Comparison of ENCODE assay signal across 21 cellular contexts in genomic region chrX:26999634-27000033, GRCh38.
DNase-seq lines count a peak whose midpoint lies in the region; ATAC-seq, FAIRE-seq and TF ChIP-seq lines count a peak whose summit lies in the region.
"Had no signal": no experiment of that assay in that cellular context is flagged by ENCODE, and none has a peak within 500 bp of the region (broad histone marks: within the 10 kb centered on the region; RNA-seq: fewer than 3 reads in every experiment).

No MANE protein-coding gene starts in this region.

- intact Hi-C loops in HepG2 (cut with micrococcal nuclease; ENCODE audit: unreplicated experiment), result no loop called here
- intact Hi-C loops in right lobe of liver (cut with DNase I), result no loop called here
- intact Hi-C loops in pancreas (cut with DNase I), result no loop called here

- POLR2A ChIA-PET in HepG2 (lab: Yijun Ruan, JAX), result no interaction called here

- TF ChIP-seq RAD21 in HepG2 (CRISPR knock-in tag; IDR thresholded peaks at IDR 0.05), result no peak

- no peaks in the 10 kb centered on the region for H4K20me1 ChIP-seq in HepG2 (ENCODE audit: insufficient read depth, low read length)
- no peaks in the 10 kb centered on the region for H4K20me1 ChIP-seq in astrocyte (ENCODE audit: insufficient read depth, low read length)
- H4K20me1 ChIP-seq: BLaER1 had no signal

- no peak overlapping the region for H3K4me3 Mint-ChIP-seq in astrocyte (ENCODE audit: unreplicated experiment)
- no peak overlapping the region for H3K4me3 Mint-ChIP-seq in stimulated activated effector memory CD8-positive, alpha-beta T cell treated with anti-CD3 and anti-CD28 coated beads, Interleukin-12 subunit alpha, Interleukin-12 subunit beta, amount 100 ng/mL, for 72 hours
- no peak overlapping the region for H3K4me3 Mint-ChIP-seq in natural killer cell treated with Interleukin-12 subunit alpha and Interleukin-12 subunit beta and Interleukin-15 and Interleukin-18, amount 100 ng/mL, for 72 hours
- H3K4me3 Mint-ChIP-seq: CD4-positive, alpha-beta T cell; CD8-positive, alpha-beta T cell had no signal

- peaks cover 2% of the 10 kb centered on the region for H3K27me3 Mint-ChIP-seq in astrocyte (ENCODE audit: low read depth, unreplicated experiment)
- H3K27me3 Mint-ChIP-seq in natural killer cell treated with Interleukin-12 subunit alpha and Interleukin-12 subunit beta and Interleukin-15 and Interleukin-18, amount 100 ng/mL, for 72 hours, result no peaks in the 10 kb centered on the region
- H3K27me3 Mint-ChIP-seq: CD4-positive, alpha-beta T cell had no signal

- no peaks in the 10 kb centered on the region for H3K9me3 ChIP-seq in HepG2 (ENCODE audit: low read length)
- no peaks in the 10 kb centered on the region for H3K9me3 ChIP-seq in right lobe of liver
- no peaks in the 10 kb centered on the region for H3K9me3 ChIP-seq in astrocyte (ENCODE audit: insufficient read depth, low read depth, low read length)
- H3K9me3 ChIP-seq in pancreas, result no peaks in the 10 kb centered on the region
- H3K9me3 ChIP-seq: BE2C, BLaER1, Caco-2 had no signal

- no peaks in the 10 kb centered on the region for H3K27me3 ChIP-seq in HepG2 (ENCODE audit: control insufficient read depth in 1 of 2, insufficient read depth in 2 of 2, low read length in 2 of 2)
- no peaks in the 10 kb centered on the region for H3K27me3 ChIP-seq in right lobe of liver
- H3K27me3 ChIP-seq in astrocyte (ENCODE audit: insufficient read depth, low read length), result no peaks in the 10 kb centered on the region
- H3K27me3 ChIP-seq in pancreas, result peaks cover 0 to 6% (median 0%) of the 10 kb centered on the region in 4 donors
- H3K27me3 ChIP-seq: BE2C had no signal

- H3K4me3 ChIP-seq in HepG2 (replicated peaks in 1 of 3; ENCODE audit: insufficient read depth in 1 of 3, low read depth in 2 of 3, low read length in 3 of 3) (no peak overlapping the region), right lobe of liver (no peak overlapping the region), astrocyte (ENCODE audit: insufficient read depth, low read depth, low read length) (no peak overlapping the region), pancreas (no peak overlapping the region)
- H3K4me3 ChIP-seq: BLaER1 had no signal

- WGBS in HepG2 (ENCODE audit: low lambda C conversion rate), result 0% methylated on average over 1 of the region's 1 CpG
- 35% methylated on average over 1 of the region's 1 CpG for WGBS in right lobe of liver (ENCODE audit: insufficient coverage, low coverage, low lambda C conversion rate, missing lambda C conversion rate)
- WGBS in pancreas, 2 donors, result 64 to 66% methylated on average over 1 of the region's 1 CpG

- H3K9ac ChIP-seq in HepG2 (ENCODE audit: insufficient read depth, low read depth, low read length), result no peak overlapping the region
- H3K9ac ChIP-seq in astrocyte (ENCODE audit: low read length), result no peak overlapping the region
- H3K9ac ChIP-seq: BLaER1 had no signal

- no peaks in the 10 kb centered on the region for H3K9me3 Mint-ChIP-seq in astrocyte (ENCODE audit: unreplicated experiment)
- H3K9me3 Mint-ChIP-seq in stimulated activated effector memory CD8-positive, alpha-beta T cell treated with anti-CD3 and anti-CD28 coated beads, Interleukin-12 subunit alpha, Interleukin-12 subunit beta, amount 100 ng/mL, for 72 hours, result peaks cover 8% of the 10 kb centered on the region
- peaks cover 13% of the 10 kb centered on the region for H3K9me3 Mint-ChIP-seq in natural killer cell treated with Interleukin-12 subunit alpha and Interleukin-12 subunit beta and Interleukin-15 and Interleukin-18, amount 100 ng/mL, for 72 hours
- H3K9me3 Mint-ChIP-seq: CD4-positive, alpha-beta T cell had no signal

- ATAC-seq in HepG2, result no peak
- ATAC-seq in right lobe of liver, result no peak
- no peak for ATAC-seq in pancreas
- ATAC-seq in stimulated activated effector memory CD8-positive, alpha-beta T cell treated with anti-CD3 and anti-CD28 coated beads, Interleukin-12 subunit alpha, Interleukin-12 subunit beta, amount 100 ng/mL, for 72 hours, result no peak
- no peak for ATAC-seq in natural killer cell treated with Interleukin-12 subunit alpha and Interleukin-12 subunit beta and Interleukin-15 and Interleukin-18, amount 100 ng/mL, for 72 hours
- ATAC-seq: CD8-positive, alpha-beta T cell had no signal

- DNase-seq in HepG2 (ENCODE audit: low spot score) (no peak), right lobe of liver (no peak), astrocyte (ENCODE audit: low read depth) (no peak), pancreas (no peak)
- no peak for DNase-seq in stimulated activated effector memory CD8-positive, alpha-beta T cell treated with anti-CD3 and anti-CD28 coated beads, Interleukin-12 subunit alpha, Interleukin-12 subunit beta, amount 100 ng/mL, for 72 hours (ENCODE audit: low spot score in 2 of 2)
- no peak for DNase-seq in natural killer cell treated with Interleukin-12 subunit alpha and Interleukin-12 subunit beta and Interleukin-15 and Interleukin-18, amount 100 ng/mL, for 72 hours (ENCODE audit: low spot score)
- DNase-seq in stimulated activated naive CD4-positive, alpha-beta T cell treated with Interleukin-2 at 50 U/mL for 16 hours (lab: John Stamatoyannopoulos, UW), result no peak
- DNase-seq: ACHN; BE2C; Caco-2; Calu3; CD4-positive, alpha-beta T cell; CD8-positive, alpha-beta T cell; DMS79 treated with DMSO at 0.1 percent for 48 hours; GF-D8 had no signal

- H3K27ac ChIP-seq in HepG2 (ENCODE audit: extremely low read length, insufficient read depth, low read length), result no peak overlapping the region
- no peak overlapping the region for H3K27ac ChIP-seq in right lobe of liver
- H3K27ac ChIP-seq in astrocyte (ENCODE audit: low read depth, low read length), result no peak overlapping the region
- H3K27ac ChIP-seq in pancreas, result no peak overlapping the region
- H3K27ac ChIP-seq: 22Rv1, BLaER1, C4-2B had no signal

- TF ChIP-seq EP300 in HepG2 (IDR thresholded peaks at IDR 0.05; ENCODE audit: low read depth in 2 of 2, low read length in 2 of 2) (no peak), HepG2 (CRISPR knock-in tag; IDR thresholded peaks at IDR 0.05; ENCODE audit: borderline replicate concordance) (no peak)

- H3K36me3 ChIP-seq in HepG2 (replicated peaks in 1 of 2; ENCODE audit: control insufficient read depth in 1 of 2, insufficient read depth in 2 of 2, low read length in 2 of 2), result no peaks in the 10 kb centered on the region
- no peaks in the 10 kb centered on the region for H3K36me3 ChIP-seq in right lobe of liver
- H3K36me3 ChIP-seq in astrocyte (ENCODE audit: insufficient read depth, low read length), result no peaks in the 10 kb centered on the region
- H3K36me3 ChIP-seq in pancreas, result no peaks in the 10 kb centered on the region
- H3K36me3 ChIP-seq: BE2C, BLaER1 had no signal

- H3K4me1 Mint-ChIP-seq in astrocyte (ENCODE audit: low read depth, unreplicated experiment), result no peaks in the 10 kb centered on the region
- no peaks in the 10 kb centered on the region for H3K4me1 Mint-ChIP-seq in stimulated activated effector memory CD8-positive, alpha-beta T cell treated with anti-CD3 and anti-CD28 coated beads, Interleukin-12 subunit alpha, Interleukin-12 subunit beta, amount 100 ng/mL, for 72 hours
- H3K4me1 Mint-ChIP-seq in natural killer cell treated with Interleukin-12 subunit alpha and Interleukin-12 subunit beta and Interleukin-15 and Interleukin-18, amount 100 ng/mL, for 72 hours (ENCODE audit: low read depth in 2 of 2), result no peaks in the 10 kb centered on the region

- H3K4me1 ChIP-seq in HepG2 (ENCODE audit: insufficient read depth, low read length), result no peaks in the 10 kb centered on the region
- H3K4me1 ChIP-seq in right lobe of liver, result no peaks in the 10 kb centered on the region
- H3K4me1 ChIP-seq in astrocyte (ENCODE audit: insufficient read depth, low read length), result no peaks in the 10 kb centered on the region
- H3K4me1 ChIP-seq in pancreas, result no peaks in the 10 kb centered on the region
- H3K4me1 ChIP-seq: BE2C, BLaER1, Caco-2 had no signal

- no peak overlapping the region for H3K27ac Mint-ChIP-seq in astrocyte (ENCODE audit: unreplicated experiment)
- no peak overlapping the region for H3K27ac Mint-ChIP-seq in stimulated activated effector memory CD8-positive, alpha-beta T cell treated with anti-CD3 and anti-CD28 coated beads, Interleukin-12 subunit alpha, Interleukin-12 subunit beta, amount 100 ng/mL, for 72 hours
- no peak overlapping the region for H3K27ac Mint-ChIP-seq in natural killer cell treated with Interleukin-12 subunit alpha and Interleukin-12 subunit beta and Interleukin-15 and Interleukin-18, amount 100 ng/mL, for 72 hours
- H3K27ac Mint-ChIP-seq: CD4-positive, alpha-beta T cell; CD8-positive, alpha-beta T cell had no signal

- FAIRE-seq in HepG2 (lab: Jason Lieb, UNC) (no peak), astrocyte (lab: Jason Lieb, UNC) (peak; percentile 79), pancreas (lab: Jason Lieb, UNC) (peak; percentile 29)
- FAIRE-seq: D721Med, GM12891, GM19239 had no signal

- no peaks in the 10 kb centered on the region for H3K36me3 Mint-ChIP-seq in astrocyte (ENCODE audit: low read depth, unreplicated experiment)
- H3K36me3 Mint-ChIP-seq in stimulated activated effector memory CD8-positive, alpha-beta T cell treated with anti-CD3 and anti-CD28 coated beads, Interleukin-12 subunit alpha, Interleukin-12 subunit beta, amount 100 ng/mL, for 72 hours, result no peaks in the 10 kb centered on the region
- no peaks in the 10 kb centered on the region for H3K36me3 Mint-ChIP-seq in natural killer cell treated with Interleukin-12 subunit alpha and Interleukin-12 subunit beta and Interleukin-15 and Interleukin-18, amount 100 ng/mL, for 72 hours
- H3K36me3 Mint-ChIP-seq: CD8-positive, alpha-beta T cell had no signal

- H3K79me2 ChIP-seq in HepG2 (ENCODE audit: insufficient read depth, low read length), result no peaks in the 10 kb centered on the region
- no peaks in the 10 kb centered on the region for H3K79me2 ChIP-seq in astrocyte (ENCODE audit: insufficient read depth, low read length)

- in situ Hi-C loops in HepG2 (cut with HindIII; ENCODE audit: extremely low pct_ligation_motif_present, low pct_unique_long_range_greater_than_20kb), result no loop called here

- no TSS peak for BruUV-seq in HepG2 (replicated peaks; lab: Mats Ljungman, UMichigan)

- H2AFZ ChIP-seq in HepG2 (ENCODE audit: low read length), result no peak overlapping the region
- H2AFZ ChIP-seq in astrocyte (ENCODE audit: low read depth, low read length), result no peak overlapping the region

- TF ChIP-seq CTCF in HepG2 (CRISPR knock-in tag; IDR thresholded peaks at IDR 0.05) (no peak), right lobe of liver (IDR thresholded peaks at IDR 0.05) (no peak), astrocyte (IDR thresholded peaks at IDR 0.05; ENCODE audit: insufficient read depth, low read depth, low read length) (no peak), pancreas (IDR thresholded peaks at IDR 0.05) (no peak)

- CTCF ChIA-PET in HepG2 (lab: Yijun Ruan, JAX; ENCODE audit: low intra/inter-chr PET ratio, low total read pairs), result no interaction called here

- TF ChIP-seq POLR2A in HepG2 (IDR thresholded peaks at IDR 0.05; ENCODE audit: insufficient read depth in 1 of 2, low read depth in 2 of 2, low read length in 2 of 2), result no peak
- TF ChIP-seq POLR2A in right lobe of liver (IDR thresholded peaks at IDR 0.05), result no peak

- H3K4me2 ChIP-seq in HepG2 (ENCODE audit: low read depth, low read length), result no peak overlapping the region
- H3K4me2 ChIP-seq in astrocyte (ENCODE audit: low read length), result no peak overlapping the region
- H3K4me2 ChIP-seq: BLaER1 had no signal

TF ChIP-seq in HepG2, 621 proteins besides CTCF, POLR2A, EP300 and RAD21 (continues in another document):
- no peak for TF ChIP-seq NFYB (CRISPR knock-in tag; IDR thresholded peaks at IDR 0.05)
